ENCODE assay signal across 8 cellular contexts in the genomic region with DNA sequence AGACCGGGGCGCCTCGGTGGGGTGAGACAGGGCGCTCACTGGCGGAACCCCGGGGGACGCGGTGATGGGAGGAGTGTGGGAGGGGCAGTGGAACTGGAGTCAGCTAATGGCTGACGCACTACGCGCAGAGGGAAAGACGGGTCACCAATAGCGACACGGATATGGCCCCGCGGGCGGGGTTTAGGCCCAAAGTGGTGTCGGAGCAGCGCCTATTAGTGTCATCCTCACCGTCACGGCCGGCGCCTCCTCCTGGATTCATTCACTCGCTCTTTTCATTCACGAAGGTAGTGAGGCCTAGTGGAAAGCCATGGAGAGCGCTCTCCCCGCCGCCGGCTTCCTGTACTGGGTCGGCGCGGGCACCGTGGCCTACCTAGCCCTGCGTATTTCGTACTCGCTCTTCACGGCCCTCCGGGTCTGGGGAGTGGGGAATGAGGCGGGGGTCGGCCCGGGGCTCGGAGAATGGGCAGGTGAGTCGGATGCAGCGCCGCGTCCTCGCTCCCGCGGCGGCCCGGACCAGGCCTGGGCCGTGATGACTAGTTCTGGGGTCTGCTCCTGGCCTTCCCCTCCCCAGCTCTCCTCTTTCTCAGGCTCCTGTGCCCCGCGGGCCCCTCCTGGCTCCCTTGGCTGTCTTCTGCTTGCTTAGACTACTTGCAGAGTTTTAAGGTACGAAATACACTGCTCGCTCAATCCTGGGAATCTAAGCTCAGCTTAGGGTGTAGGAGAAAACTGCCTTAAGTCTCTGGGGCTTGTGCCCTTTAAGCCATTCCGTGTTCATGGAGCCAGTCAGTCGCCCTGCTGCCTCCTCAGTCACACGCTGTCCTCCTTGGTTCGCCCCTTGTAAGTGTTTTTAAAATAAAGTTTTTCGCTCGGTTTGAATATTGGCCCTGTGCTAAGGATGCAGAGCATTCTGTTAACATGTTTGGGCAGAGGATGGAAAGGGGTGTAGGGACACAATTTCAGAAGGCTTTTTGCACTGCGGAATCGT. TPM values are rescaled to one million over a fixed set of nuclear protein-coding genes. Genes with fewer than 3 reads are reported as not detected.
A peak's percentile ranks its signal among the peaks of the same experiment; 100 is the strongest.
DNase-seq lines count a peak whose midpoint lies in the region; ATAC-seq lines count a peak whose summit lies in the region.

A gene (plus strand): TSS at position 218 of the 985 bp plus-strand sequence. CDS start 90 bp downstream, at position 308.

- intact Hi-C loops in left colon (cut with DNase I, micrococcal nuclease): no loop called here

- ATAC-seq in GM19351 (IDR thresholded peaks at IDR 0.05; ENCODE audit: unreplicated experiment) (peak; percentile 93), HG03521 (IDR thresholded peaks at IDR 0.05; ENCODE audit: unreplicated experiment) (peak; percentile 99), left colon (peak; percentile 95)

- DNase-seq in C1 segment of cervical spinal cord (lab: John Stamatoyannopoulos, UW) (peak; percentile 95 to 100 (median 98)), NCI-H748 (lab: John Stamatoyannopoulos, UW; ENCODE audit: unreplicated experiment) (peak; percentile 99), cortex of kidney (lab: John Stamatoyannopoulos, UW) (peak; percentile 41), left colon (peak; percentile 99 to 100)
- DNase-seq in activated CD4-positive, alpha-beta T cell treated with anti-CD3 and anti-CD28 coated beads, Interleukin-2, amount 50 U/mL, for 1 hour: peak; percentile 98
- peak; percentile 100 for DNase-seq in stimulated activated CD4-positive, alpha-beta T cell treated with anti-CD3 and anti-CD28 coated beads, Interleukin-1b, Interleukin-23, amount 100 ng/mL, for 48 hours

RNA-seq across cellular contexts. Expression of the gene that starts here (rescaled TPM):
- total RNA-seq in left colon: 100 to 1,000 TPM; 122 to 139 TPM

Comparison
In these comparisons a context has a peak if more than half of its experiments do, and no peak if none do; other contexts are left out.
1. Peak in every context shown above with its lines: DNase-seq and ATAC-seq.
2. DNase-seq: peak in every context shown above with its lines; median percentile 100 in stimulated activated CD4-positive, alpha-beta T cell treated with anti-CD3 and anti-CD28 coated beads, Interleukin-1b, Interleukin-23, amount 100 ng/mL, for 48 hours; 100 in left colon; 99 in NCI-H748; 98 in C1 segment of cervical spinal cord; 98 in activated CD4-positive, alpha-beta T cell treated with anti-CD3 and anti-CD28 coated beads, Interleukin-2, amount 50 U/mL, for 1 hour; 41 in cortex of kidney.